ENCODE assay signal across 1 cellular context in genomic region chr1:27031235-27032118, GRCh38.
A peak's percentile ranks its signal among the peaks of the same experiment; 100 is the strongest.
TF ChIP-seq lines count a peak whose summit lies in the region.

No MANE protein-coding gene starts in this region.

TF ChIP-seq in HepG2, 621 proteins besides CTCF, POLR2A, EP300 and RAD21:
- TF ChIP-seq BORCS8-MEF2B (CRISPR knock-in tag; IDR thresholded peaks at IDR 0.05) (no peak), HNRNPL (IDR thresholded peaks at IDR 0.05; ENCODE audit: low read depth, low read length) (peak; percentile 62; the same call in 1 of the 2 replicates)
